ENCODE assay signal across 29 cellular contexts in genomic region chr16:74711938-74712337, GRCh38.
"Had no signal": no experiment of that assay in that cellular context is flagged by ENCODE, and none has a peak within 500 bp of the region (broad histone marks: within the 10 kb centered on the region; RNA-seq: fewer than 3 reads in every experiment).

No MANE protein-coding gene starts in this region.

- DNase-seq: activated CD4-positive, alpha-beta T cell treated with anti-CD3 and anti-CD28 coated beads for 36 hours; activated CD4-positive, alpha-beta T cell treated with anti-CD3 and anti-CD28 coated beads, Interleukin-2, amount 10 ng/mL, durations not matched to agents 7 days and 5 days; activated CD4-positive, alpha-beta T cell treated with anti-CD3 and anti-CD28 coated beads, Interleukin-2, amount 50 U/mL, for 48 hours; activated CD8-positive, alpha-beta T cell treated with anti-CD3 and anti-CD28 coated beads, Interleukin-2, amount 10 ng/mL, durations not matched to agents 7 days and 5 days; activated gamma-delta T cell; activated naive CD4-positive, alpha-beta T cell treated with Interleukin-2 at 50 U/mL for 16 hours; activated naive CD8-positive, alpha-beta T cell treated with anti-CD3 and anti-CD28 coated beads, Interleukin-2, amount 10 ng/mL, durations not matched to agents 7 days and 5 days; activated T-cell treated with anti-CD3 and anti-CD28 coated beads, Interleukin-2, amount 50 U/mL, for 24 hours; amygdala; body of pancreas; Kasumi-1; KG1; NCI-H1092 treated with DMSO at 0.1 percent for 48 hours; NCI-H1417; NCI-H146; NCI-H187; NCI-H2029 treated with DMSO at 0.1 percent for 48 hours; NCI-H2171 treated with DMSO at 0.1 percent for 48 hours; NCI-H226; NCI-H446 treated with DMSO at 0.1 percent for 48 hours; NCI-H524; PC-3; RPMI8226; SHP77 treated with DMSO at 0.1 percent for 48 hours; SK-N-SH had no signal

- H3K27ac ChIP-seq: body of pancreas, breast epithelium, Peyer's patch, SJSA1 had no signal

- H3K4me1 ChIP-seq: body of pancreas, breast epithelium, SJSA1 had no signal

- H3K4me2 ChIP-seq: SK-N-SH had no signal

- ATAC-seq: activated CD4-positive, alpha-beta T cell treated with anti-CD3 and anti-CD28 coated beads for 36 hours; activated CD4-positive, CD25-positive, alpha-beta regulatory T cell treated with anti-CD3 and anti-CD28 coated beads, Interleukin-2, amount 50 U/mL, for 24 hours; activated CD8-positive, alpha-beta T cell treated with anti-CD3 and anti-CD28 coated beads, Interleukin-2, amount 10 ng/mL, durations not matched to agents 7 days and 5 days; body of pancreas; PC-3 had no signal

- H3K4me3 ChIP-seq: body of pancreas, breast epithelium, Peyer's patch, SJSA1 had no signal

- H3K27me3 ChIP-seq: body of pancreas, breast epithelium, Peyer's patch, SJSA1 had no signal

- H3K9ac ChIP-seq: SK-N-SH had no signal

- H3K9me3 ChIP-seq: body of pancreas, breast epithelium, Peyer's patch, SJSA1, SK-N-SH had no signal

- H3K36me3 ChIP-seq: breast epithelium, Peyer's patch, SJSA1 had no signal
